ENCODE assay signal across 8 cellular contexts in genomic region chr22:23242473-23243001, GRCh38.
DNase-seq lines count a peak whose midpoint lies in the region; ATAC-seq and TF ChIP-seq lines count a peak whose summit lies in the region.

No MANE protein-coding gene starts in this region.

- no peaks in the 10 kb centered on the region for H3K27me3 ChIP-seq in DOHH2 (ENCODE audit: control insufficient read depth, low read length)

- no TSS peak for BruUV-seq in OCI-LY7 (replicated peaks; lab: Mats Ljungman, UMichigan)

- no peaks in the 10 kb centered on the region for H3K9me3 Mint-ChIP-seq in naive thymus-derived CD8-positive, alpha-beta T cell

- H3K36me3 ChIP-seq in DOHH2 (ENCODE audit: control insufficient read depth, low read length), result peaks cover 25% of the 10 kb centered on the region
- peaks cover 7% of the 10 kb centered on the region; the same call in 1 of the 2 replicates for H3K36me3 ChIP-seq in OCI-LY7 (ENCODE audit: insufficient read depth, low read length)

- H4K20me1 ChIP-seq in DOHH2 (ENCODE audit: control insufficient read depth, insufficient read depth, low read depth, low read length) (peaks cover 17% of the 10 kb centered on the region), OCI-LY7 (ENCODE audit: insufficient read depth, low read length) (no peaks in the 10 kb centered on the region)

- H3K9me2 ChIP-seq in DOHH2 (replicated peaks; ENCODE audit: control insufficient read depth, low read length), result no peaks in the 10 kb centered on the region
- no peaks in the 10 kb centered on the region for H3K9me2 ChIP-seq in OCI-LY7 (ENCODE audit: insufficient read depth, low read length)

- H3K9me3 ChIP-seq in DOHH2 (ENCODE audit: control insufficient read depth, insufficient read depth, low read length), result peaks cover 4% of the 10 kb centered on the region; the same call in 1 of the 2 replicates
- no peaks in the 10 kb centered on the region for H3K9me3 ChIP-seq in OCI-LY7 (ENCODE audit: low read length)

- TF ChIP-seq CTCF in DOHH2 (IDR thresholded peaks at IDR 0.05; ENCODE audit: low read depth, low read length, poor library complexity, severe bottlenecking) (no peak), OCI-LY7 (conservative IDR thresholded peaks at IDR 0.05; ENCODE audit: low read length) (no peak), choroid plexus epithelial cell (conservative IDR thresholded peaks at IDR 0.05; ENCODE audit: low read depth, low read length) (peak; percentile 44)

- no peaks in the 10 kb centered on the region for H3K36me3 Mint-ChIP-seq in naive thymus-derived CD8-positive, alpha-beta T cell

- H3K27ac ChIP-seq in DOHH2 (ENCODE audit: low read depth, low read length), result peak overlapping the region; percentile 49
- no peak overlapping the region for H3K27ac ChIP-seq in OCI-LY7 (ENCODE audit: low read depth, low read length, poor library complexity, severe bottlenecking)

- peak overlapping the region; percentile 62 to 92 (median 84) for H3K4me3 Mint-ChIP-seq in naive thymus-derived CD8-positive, alpha-beta T cell

- H3K4me1 ChIP-seq in DOHH2 (ENCODE audit: control insufficient read depth, low read length) (peaks cover 79% of the 10 kb centered on the region), OCI-LY7 (ENCODE audit: insufficient read depth, low read length, poor library complexity, severe bottlenecking) (peaks cover 44% of the 10 kb centered on the region)

- CTCF ChIA-PET in OCI-LY7 (lab: Charles Lee; ENCODE audit: unreplicated experiment), result no interaction called here

- intact Hi-C loops in OCI-LY7 (cut with micrococcal nuclease; ENCODE audit: unreplicated experiment), result no loop called here

- peak overlapping the region; percentile 81 for H3K4me2 ChIP-seq in DOHH2 (ENCODE audit: low read length)
- H3K4me2 ChIP-seq in OCI-LY7 (ENCODE audit: low read length), result peak overlapping the region; percentile 43

- peaks cover 49 to 90% (median 82%) of the 10 kb centered on the region in 4 donors for H3K4me1 Mint-ChIP-seq in naive thymus-derived CD8-positive, alpha-beta T cell

- H2AFZ ChIP-seq in OCI-LY7 (ENCODE audit: low read length), result no peak overlapping the region

- H3K27me3 Mint-ChIP-seq in naive thymus-derived CD8-positive, alpha-beta T cell, result no peaks in the 10 kb centered on the region

- DNase-seq in OCI-LY7 (ENCODE audit: low spot score) (no peak), choroid plexus epithelial cell (ENCODE audit: low read depth) (peak; percentile 66), middle frontal gyrus (ENCODE audit: extremely low spot score, low spot score) (no peak), Ammon's horn (ENCODE audit: low spot score) (no peak)
- DNase-seq in naive thymus-derived CD8-positive, alpha-beta T cell, result peak in 2 of 10 donors; percentile 9 to 13
- no peak for DNase-seq in effector CD4-positive, alpha-beta T cell

- POLR2A ChIA-PET in OCI-LY7 (lab: Charles Lee), result interaction anchor here (0.6 kb wide), 1 partner anchor 273 kb away, joined by 3 read pairs; no protein-coding TSS in a partner anchor
- POLR2A ChIA-PET in naive thymus-derived CD8-positive, alpha-beta T cell (lab: Charles Lee), result interaction anchor here (0.6 to 3.1 kb wide), 9 partner anchors 9 to 102 kb away, joined by 3 to 29 read pairs (median 7); partner anchors contain the start of gene BCR

- peak overlapping the region; percentile 93 to 99 (median 97) for H3K27ac Mint-ChIP-seq in naive thymus-derived CD8-positive, alpha-beta T cell

- peak overlapping the region; percentile 57 for H3K4me3 ChIP-seq in DOHH2 (ENCODE audit: low read length)
- H3K4me3 ChIP-seq in OCI-LY7 (ENCODE audit: low read depth, low read length, poor library complexity, severe bottlenecking), result no peak overlapping the region
- no peak overlapping the region for H3K4me3 ChIP-seq in choroid plexus epithelial cell (ENCODE audit: low read depth, low read length)

- no peaks in the 10 kb centered on the region; the same call in 1 of the 2 replicates for H3F3A ChIP-seq in DOHH2 (ENCODE audit: control insufficient read depth, insufficient read depth)

- peaks cover 99% of the 10 kb centered on the region for H3K79me2 ChIP-seq in DOHH2 (ENCODE audit: control insufficient read depth, low read length)
- H3K79me2 ChIP-seq in OCI-LY7 (ENCODE audit: insufficient read depth, low read depth, low read length), result no peaks in the 10 kb centered on the region

- peak in 1 of 2 donors; percentile 5 for ATAC-seq in naive thymus-derived CD8-positive, alpha-beta T cell
- ATAC-seq in GM19351 (IDR thresholded peaks at IDR 0.05; ENCODE audit: unreplicated experiment), result no peak
